In the genomic region with DNA sequence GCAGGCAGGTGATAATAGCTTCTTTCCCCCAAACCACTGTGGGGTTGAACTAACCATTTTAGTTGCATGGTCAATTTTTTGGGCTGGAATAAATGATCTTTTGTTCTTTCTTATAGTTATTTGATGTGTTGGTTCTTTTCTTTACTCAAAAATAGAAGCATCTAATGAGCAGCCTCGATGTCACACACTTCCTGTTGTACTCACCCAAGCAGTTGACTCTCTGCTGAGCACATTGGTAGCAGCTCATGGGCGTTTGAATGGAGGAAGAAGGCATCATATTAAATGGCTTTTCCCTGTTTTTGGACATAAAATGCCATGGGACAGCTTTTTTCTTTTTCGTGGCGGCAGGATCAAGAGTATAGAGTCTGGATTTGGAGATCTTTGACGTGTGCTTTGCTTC, we compare ENCODE assay signal across 20 cellular contexts.
DNase-seq lines count a peak whose midpoint lies in the region; ATAC-seq and TF ChIP-seq lines count a peak whose summit lies in the region.
"Had no signal": no experiment of that assay in that cellular context is flagged by ENCODE, and none has a peak within 500 bp of the region (broad histone marks: within the 10 kb centered on the region; RNA-seq: fewer than 3 reads in every experiment).

No MANE protein-coding gene starts in this region.

- peaks cover 20% of the 10 kb centered on the region for H3K4me1 ChIP-seq in rectal smooth muscle tissue (ENCODE audit: control insufficient read depth, insufficient read depth, low read length)
- peaks cover 6 to 18% of the 10 kb centered on the region in 2 donors for H3K4me1 ChIP-seq in adrenal gland (replicated peaks in 1 of 2)
- H3K4me1 ChIP-seq: right lobe of liver had no signal

- no peak for TF ChIP-seq POLR2A in adrenal gland (IDR thresholded peaks at IDR 0.05)

- no peaks in the 10 kb centered on the region for H3K27me3 Mint-ChIP-seq in activated CD8-positive, alpha-beta T cell treated with anti-CD3 and anti-CD28 coated beads, Interleukin-2, amount 10 ng/mL, durations not matched to agents 7 days and 5 days (ENCODE audit: low read depth)
- H3K27me3 Mint-ChIP-seq: activated CD4-positive, alpha-beta memory T cell treated with anti-CD3 and anti-CD28 coated beads, Interleukin-2, amount 10 ng/mL, durations not matched to agents 7 days and 5 days had no signal

- DNase-seq in GM12865 (ENCODE audit: low read depth) = peak; percentile 58
- no peak for DNase-seq in activated CD8-positive, alpha-beta T cell treated with anti-CD3 and anti-CD28 coated beads, Interleukin-2, amount 10 ng/mL, durations not matched to agents 7 days and 5 days
- DNase-seq in NCI-H748 treated with DMSO at 0.1 percent for 48 hours (lab: John Stamatoyannopoulos, UW) = no peak
- no peak for DNase-seq in adrenal gland
- DNase-seq: activated CD4-positive, alpha-beta memory T cell treated with anti-CD3 and anti-CD28 coated beads, Interleukin-2, amount 10 ng/mL, durations not matched to agents 7 days and 5 days; activated T-cell treated with anti-CD3 and anti-CD28 coated beads, Interleukin-2, amount 50 U/mL, for 4 hours; brain microvascular endothelial cell; cortex of kidney; heart right ventricle; left lung; NCI-H69; right lobe of liver; SJCRH30; T-helper 17 cell; thyroid gland had no signal

- intact Hi-C loops in adrenal gland (cut with DNase I) = no loop called here

- ATAC-seq in HG03066 (IDR thresholded peaks at IDR 0.05; ENCODE audit: low read depth, unreplicated experiment) (peak; percentile 23), HG03159 (IDR thresholded peaks at IDR 0.05; ENCODE audit: unreplicated experiment) (no peak)
- ATAC-seq in activated CD8-positive, alpha-beta T cell treated with anti-CD3 and anti-CD28 coated beads, Interleukin-2, amount 10 ng/mL, durations not matched to agents 7 days and 5 days = no peak
- ATAC-seq: activated T-cell treated with anti-CD3 and anti-CD28 coated beads, Interleukin-2, amount 50 U/mL, for 4 hours; heart right ventricle; right lobe of liver; T-helper 17 cell had no signal

- H3K9ac ChIP-seq in rectal smooth muscle tissue (ENCODE audit: low read length) = no peak overlapping the region
- H3K9ac ChIP-seq: KMS-11 had no signal

- no peak overlapping the region for H3K4me3 Mint-ChIP-seq in activated CD8-positive, alpha-beta T cell treated with anti-CD3 and anti-CD28 coated beads, Interleukin-2, amount 10 ng/mL, durations not matched to agents 7 days and 5 days
- H3K4me3 Mint-ChIP-seq: activated CD4-positive, alpha-beta memory T cell treated with anti-CD3 and anti-CD28 coated beads, Interleukin-2, amount 10 ng/mL, durations not matched to agents 7 days and 5 days; activated naive CD4-positive, alpha-beta T cell treated with anti-CD3 and anti-CD28 coated beads, Interleukin-2, amount 50 U/mL, for 24 hours; activated T-cell treated with anti-CD3 and anti-CD28 coated beads, Interleukin-2, amount 50 U/mL, for 4 hours; T-helper 17 cell had no signal

- POLR2A ChIA-PET in activated CD8-positive, alpha-beta T cell treated with anti-CD3 and anti-CD28 coated beads, Interleukin-2, amount 10 ng/mL, durations not matched to agents 7 days and 5 days (lab: Charles Lee) = interaction anchor here (0.7 kb wide), 1 partner anchor 120 kb away, joined by 3 read pairs; no protein-coding TSS in a partner anchor

- TF ChIP-seq CTCF in GM12865 (IDR thresholded peaks at IDR 0.05; ENCODE audit: insufficient read depth, low read depth, low read length, missing control alignments) (no peak), adrenal gland (IDR thresholded peaks at IDR 0.05) (no peak)

- H3K9me3 Mint-ChIP-seq in activated CD8-positive, alpha-beta T cell treated with anti-CD3 and anti-CD28 coated beads, Interleukin-2, amount 10 ng/mL, durations not matched to agents 7 days and 5 days (ENCODE audit: insufficient read depth) = no peaks in the 10 kb centered on the region
- H3K9me3 Mint-ChIP-seq: activated naive CD4-positive, alpha-beta T cell treated with anti-CD3 and anti-CD28 coated beads, Interleukin-2, amount 50 U/mL, for 24 hours; activated T-cell treated with anti-CD3 and anti-CD28 coated beads, Interleukin-2, amount 50 U/mL, for 4 hours had no signal

- CTCF ChIA-PET in activated CD8-positive, alpha-beta T cell treated with anti-CD3 and anti-CD28 coated beads, Interleukin-2, amount 10 ng/mL, durations not matched to agents 7 days and 5 days (lab: Charles Lee) = interaction anchor here (1.0 kb wide), 1 partner anchor 1464 kb away, joined by 3 read pairs; no protein-coding TSS in a partner anchor

- no peaks in the 10 kb centered on the region for H3K36me3 ChIP-seq in rectal smooth muscle tissue (ENCODE audit: control insufficient read depth, insufficient read depth, low read length)
- H3K36me3 ChIP-seq in adrenal gland (replicated peaks in 1 of 2) = no peaks in the 10 kb centered on the region
- H3K36me3 ChIP-seq: brain microvascular endothelial cell, heart right ventricle, left lung, right lobe of liver, SJCRH30, thyroid gland had no signal

- H3K9me3 ChIP-seq in adrenal gland (replicated peaks in 1 of 3) = no peaks in the 10 kb centered on the region
- H3K9me3 ChIP-seq: heart right ventricle, left lung, right lobe of liver, SJCRH30, thyroid gland had no signal

- H3K27me3 ChIP-seq in rectal smooth muscle tissue (ENCODE audit: control insufficient read depth, insufficient read depth, low read length) (no peaks in the 10 kb centered on the region), adrenal gland (no peaks in the 10 kb centered on the region)
- H3K27me3 ChIP-seq: brain microvascular endothelial cell, heart right ventricle, left lung, right lobe of liver, SJCRH30, thyroid gland had no signal

- peaks cover 35% of the 10 kb centered on the region for H3K4me1 Mint-ChIP-seq in activated CD8-positive, alpha-beta T cell treated with anti-CD3 and anti-CD28 coated beads, Interleukin-2, amount 10 ng/mL, durations not matched to agents 7 days and 5 days (ENCODE audit: low read depth)
- H3K4me1 Mint-ChIP-seq: activated CD4-positive, alpha-beta memory T cell treated with anti-CD3 and anti-CD28 coated beads, Interleukin-2, amount 10 ng/mL, durations not matched to agents 7 days and 5 days; T-helper 17 cell had no signal

- H3K27ac ChIP-seq in rectal smooth muscle tissue (ENCODE audit: low read depth, low read length) (peak overlapping the region; percentile 33), adrenal gland (no peak overlapping the region)
- H3K27ac ChIP-seq: brain microvascular endothelial cell, KMS-11, right lobe of liver, SJCRH30 had no signal

- no peak overlapping the region for H3K4me3 ChIP-seq in GM12865 (ENCODE audit: low read depth, low read length)
- H3K4me3 ChIP-seq in rectal smooth muscle tissue (ENCODE audit: low read length) = no peak overlapping the region
- H3K4me3 ChIP-seq in adrenal gland = no peak overlapping the region
- H3K4me3 ChIP-seq: heart right ventricle, left lung, right lobe of liver, SJCRH30, thyroid gland had no signal

- WGBS in adrenal gland, 4 donors = 71 to 86% (median 78%) methylated on average over 5 of the region's 5 CpGs

- H3K27ac Mint-ChIP-seq in activated CD8-positive, alpha-beta T cell treated with anti-CD3 and anti-CD28 coated beads, Interleukin-2, amount 10 ng/mL, durations not matched to agents 7 days and 5 days = peak overlapping the region; percentile 21
- H3K27ac Mint-ChIP-seq: activated CD4-positive, alpha-beta memory T cell treated with anti-CD3 and anti-CD28 coated beads, Interleukin-2, amount 10 ng/mL, durations not matched to agents 7 days and 5 days; activated naive CD4-positive, alpha-beta T cell treated with anti-CD3 and anti-CD28 coated beads, Interleukin-2, amount 50 U/mL, for 24 hours; T-helper 17 cell had no signal

- H3K36me3 Mint-ChIP-seq in activated CD8-positive, alpha-beta T cell treated with anti-CD3 and anti-CD28 coated beads, Interleukin-2, amount 10 ng/mL, durations not matched to agents 7 days and 5 days (ENCODE audit: low read depth) = no peaks in the 10 kb centered on the region
- H3K36me3 Mint-ChIP-seq: activated naive CD4-positive, alpha-beta T cell treated with anti-CD3 and anti-CD28 coated beads, Interleukin-2, amount 50 U/mL, for 24 hours had no signal
